ENCODE assay signal across 11 cellular contexts in genomic region chr10:70974351-70974901, GRCh38.
DNase-seq lines count a peak whose midpoint lies in the region; ATAC-seq and TF ChIP-seq lines count a peak whose summit lies in the region.
"Had no signal": no experiment of that assay in that cellular context is flagged by ENCODE, and none has a peak within 500 bp of the region (broad histone marks: within the 10 kb centered on the region; RNA-seq: fewer than 3 reads in every experiment).

No MANE protein-coding gene starts in this region.

- H3K4me1 Mint-ChIP-seq in T-cell = no peaks in the 10 kb centered on the region

- H3K27ac Mint-ChIP-seq in T-cell = no peak overlapping the region
- H3K27ac Mint-ChIP-seq: activated naive CD4-positive, alpha-beta T cell treated with anti-CD3 and anti-CD28 coated beads for 36 hours; WTC11 had no signal

- DNase-seq in AG08395 (ENCODE audit: low spot score) (peak; percentile 53), EL (peak; percentile 43), NT2/D1 (ENCODE audit: low read depth, low spot score) (no peak), fibroblast of mammary gland (ENCODE audit: low read depth) (peak; percentile 32), NOMO-1 (lab: John Stamatoyannopoulos, UW; ENCODE audit: unreplicated experiment in 2 of 2) (no peak), DMS153 (lab: John Stamatoyannopoulos, UW) (no peak), T-cell (no peak)
- DNase-seq: activated naive CD4-positive, alpha-beta T cell treated with anti-CD3 and anti-CD28 coated beads for 36 hours had no signal

- H3K9ac ChIP-seq in NT2/D1 (ENCODE audit: insufficient read length, low read depth) = peak overlapping the region; percentile 3

- POLR2A ChIA-PET in T-cell (lab: Charles Lee) = no interaction called here

- no peaks in the 10 kb centered on the region for H3K36me3 ChIP-seq in NT2/D1 (ENCODE audit: insufficient read depth, insufficient read length, low read length)

- TF ChIP-seq CTCF in fibroblast of mammary gland (conservative IDR thresholded peaks at IDR 0.05; ENCODE audit: control insufficient read depth, insufficient read depth, low read depth, low read length) = no peak

- ATAC-seq in T-cell (replicated peaks in 1 of 4) (no peak), GM19467 (IDR thresholded peaks at IDR 0.05; ENCODE audit: unreplicated experiment) (no peak)
- ATAC-seq: WTC11 had no signal

- H3K9me3 Mint-ChIP-seq in T-cell = peaks cover 0 to 9% (median 2%) of the 10 kb centered on the region in 3 donors

- peaks cover 16 to 18% of the 10 kb centered on the region in 2 donors for H3K27me3 Mint-ChIP-seq in T-cell

- H3K4me1 ChIP-seq in NT2/D1 (ENCODE audit: insufficient read depth, insufficient read length) = peaks cover 3% of the 10 kb centered on the region

- no peak overlapping the region for H3K4me3 Mint-ChIP-seq in T-cell
- H3K4me3 Mint-ChIP-seq: activated naive CD4-positive, alpha-beta T cell treated with anti-CD3 and anti-CD28 coated beads for 36 hours; WTC11 had no signal

- H3K4me3 ChIP-seq in NT2/D1 (ENCODE audit: insufficient read length, low read depth) = no peak overlapping the region
- H3K4me3 ChIP-seq in fibroblast of mammary gland (ENCODE audit: control insufficient read depth, low read depth, low read length) = no peak overlapping the region
- H3K4me3 ChIP-seq: PC-9 had no signal

- no peaks in the 10 kb centered on the region for H3K27me3 ChIP-seq in NT2/D1 (ENCODE audit: insufficient read depth, insufficient read length)

- CTCF ChIA-PET in T-cell (lab: Charles Lee) = no interaction called here

- no peaks in the 10 kb centered on the region for H3K36me3 Mint-ChIP-seq in T-cell

- peaks cover 20% of the 10 kb centered on the region for H3K9me3 ChIP-seq in NT2/D1 (ENCODE audit: insufficient read depth, low read length)

Comparison
In these comparisons a context has a peak if more than half of its experiments do, and no peak if none do; other contexts are left out.
1. DNase-seq: peak in AG08395 (single experiment), EL (single experiment) and fibroblast of mammary gland (single experiment); none in NT2/D1 (single experiment), NOMO-1 (0 of 2), DMS153 (single experiment) and T-cell (0 of 34).